Comparison of ENCODE assay signal across 11 cellular contexts in the genomic region with DNA sequence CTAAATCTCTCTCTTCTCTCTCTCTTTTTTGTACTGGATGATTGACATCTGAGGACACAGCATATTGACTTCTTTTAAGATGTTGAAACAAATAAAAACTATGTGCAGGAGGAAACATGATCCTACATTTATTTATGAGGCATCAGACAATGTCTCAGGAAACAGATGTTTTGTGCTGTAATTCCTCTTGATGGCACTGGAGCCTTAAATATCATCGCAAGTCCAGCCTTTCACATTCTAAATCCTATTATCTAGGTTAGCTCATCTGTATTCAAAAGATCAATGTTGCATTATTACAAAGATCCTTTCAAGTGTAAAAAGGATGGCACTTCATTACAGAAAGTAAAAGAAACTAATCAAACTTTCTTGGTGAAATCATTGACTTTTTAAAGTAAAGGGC.
DNase-seq lines count a peak whose midpoint lies in the region; ATAC-seq and TF ChIP-seq lines count a peak whose summit lies in the region.
"Had no signal": no experiment of that assay in that cellular context is flagged by ENCODE, and none has a peak within 500 bp of the region (broad histone marks: within the 10 kb centered on the region; RNA-seq: fewer than 3 reads in every experiment).

No MANE protein-coding gene starts in this region.

- H3K27me3 Mint-ChIP-seq in brain (peaks cover 30% of the 10 kb centered on the region), neural progenitor cell (ENCODE audit: insufficient read depth, low read depth) (peaks cover 8% of the 10 kb centered on the region)
- H3K27me3 Mint-ChIP-seq in effector memory CD8-positive, alpha-beta T cell, result peaks cover 63 to 66% of the 10 kb centered on the region in 2 donors

- H3K36me3 ChIP-seq in neural progenitor cell, result no peaks in the 10 kb centered on the region
- H3K36me3 ChIP-seq: neutrophil had no signal

- H4K20me1 ChIP-seq in neural progenitor cell (ENCODE audit: low read depth), result no peaks in the 10 kb centered on the region

- no peak overlapping the region for H3K4me3 Mint-ChIP-seq in brain
- H3K4me3 Mint-ChIP-seq in neural progenitor cell, result no peak overlapping the region
- no peak overlapping the region for H3K4me3 Mint-ChIP-seq in effector memory CD8-positive, alpha-beta T cell
- H3K4me3 Mint-ChIP-seq: activated naive CD4-positive, alpha-beta T cell treated with anti-CD3 and anti-CD28 coated beads, Interleukin-2, amount 50 U/mL, for 24 hours had no signal

- H3F3A ChIP-seq in neural progenitor cell (ENCODE audit: low read depth), result peaks cover 24% of the 10 kb centered on the region

- no peak overlapping the region for H2AFZ ChIP-seq in neural progenitor cell (replicated peaks)

- no peak overlapping the region for H3K27ac ChIP-seq in neural progenitor cell
- H3K27ac ChIP-seq: neutrophil had no signal

- H3K4me1 ChIP-seq in neural progenitor cell, result peaks cover 36% of the 10 kb centered on the region

- peaks cover 0 to 2% (median 0%) of the 10 kb centered on the region in 5 experiments for H3K9me3 Mint-ChIP-seq in brain
- H3K9me3 Mint-ChIP-seq in neural progenitor cell, result no peaks in the 10 kb centered on the region
- H3K9me3 Mint-ChIP-seq in effector memory CD8-positive, alpha-beta T cell, result no peaks in the 10 kb centered on the region
- H3K9me3 Mint-ChIP-seq: activated naive CD4-positive, alpha-beta T cell treated with anti-CD3 and anti-CD28 coated beads, Interleukin-2, amount 50 U/mL, for 24 hours had no signal

- H3K4me1 Mint-ChIP-seq in brain, result peaks cover 51% of the 10 kb centered on the region
- H3K4me1 Mint-ChIP-seq in neural progenitor cell, result peaks cover 32% of the 10 kb centered on the region
- peaks cover 15 to 20% of the 10 kb centered on the region in 2 donors for H3K4me1 Mint-ChIP-seq in effector memory CD8-positive, alpha-beta T cell (ENCODE audit: low read depth in 2 of 2)

- H3K27ac Mint-ChIP-seq in brain, result no peak overlapping the region
- no peak overlapping the region for H3K27ac Mint-ChIP-seq in neural progenitor cell
- no peak overlapping the region for H3K27ac Mint-ChIP-seq in effector memory CD8-positive, alpha-beta T cell
- H3K27ac Mint-ChIP-seq: activated naive CD4-positive, alpha-beta T cell treated with anti-CD3 and anti-CD28 coated beads, Interleukin-2, amount 50 U/mL, for 24 hours had no signal

- H3K4me3 ChIP-seq in neural progenitor cell, result no peak overlapping the region

- peaks cover 48% of the 10 kb centered on the region for H3K27me3 ChIP-seq in neural progenitor cell

- H3K36me3 Mint-ChIP-seq in brain (no peaks in the 10 kb centered on the region), neural progenitor cell (no peaks in the 10 kb centered on the region)
- peaks cover 3% of the 10 kb centered on the region for H3K36me3 Mint-ChIP-seq in effector memory CD8-positive, alpha-beta T cell (ENCODE audit: insufficient read depth)
- H3K36me3 Mint-ChIP-seq: activated naive CD4-positive, alpha-beta T cell treated with anti-CD3 and anti-CD28 coated beads, Interleukin-2, amount 50 U/mL, for 24 hours had no signal

- no peaks in the 10 kb centered on the region for H3K79me2 ChIP-seq in neural progenitor cell (ENCODE audit: low read depth)

- no peak overlapping the region for H3K9ac ChIP-seq in neural progenitor cell

- DNase-seq in EL, result peak; percentile 11
- DNase-seq in NCI-H1694 treated with DMSO at 0.1 percent for 48 hours (lab: John Stamatoyannopoulos, UW), result peak; percentile 58
- DNase-seq in neural progenitor cell (ENCODE audit: low spot score), result peak; percentile 48
- DNase-seq in COR-L47 (lab: John Stamatoyannopoulos, UW), result no peak
- no peak for DNase-seq in NCI-H345 treated with DMSO at 0.1 percent for 48 hours (lab: John Stamatoyannopoulos, UW; ENCODE audit: unreplicated experiment)
- DNase-seq in effector memory CD8-positive, alpha-beta T cell, result no peak
- DNase-seq: activated CD4-positive, alpha-beta T cell treated with anti-CD3 and anti-CD28 coated beads for 4 hours; NK-92 treated with Interleukin-12 subunit alpha and Interleukin-12 subunit beta, amount 100 ng/mL, for 24 hours had no signal

- TF ChIP-seq CTCF in brain (conservative IDR thresholded peaks at IDR 0.05), result peak; percentile 46 to 54
- TF ChIP-seq CTCF in neural progenitor cell (IDR thresholded peaks at IDR 0.05), result peak; percentile 64

- H3K9me3 ChIP-seq in neural progenitor cell (ENCODE audit: low read depth), result no peaks in the 10 kb centered on the region
- H3K9me3 ChIP-seq: neutrophil had no signal

- no peak for ATAC-seq in effector memory CD8-positive, alpha-beta T cell (replicated peaks)

- no peak overlapping the region for H3K4me2 ChIP-seq in neural progenitor cell

Comparison
In these comparisons a context has a peak if more than half of its experiments do, and no peak if none do; other contexts are left out.
1. DNase-seq: peak in EL (single experiment), NCI-H1694 treated with DMSO at 0.1 percent for 48 hours (single experiment) and neural progenitor cell (single experiment); none in COR-L47 (single experiment), NCI-H345 treated with DMSO at 0.1 percent for 48 hours (single experiment) and effector memory CD8-positive, alpha-beta T cell (0 of 3).